In the genomic region with DNA sequence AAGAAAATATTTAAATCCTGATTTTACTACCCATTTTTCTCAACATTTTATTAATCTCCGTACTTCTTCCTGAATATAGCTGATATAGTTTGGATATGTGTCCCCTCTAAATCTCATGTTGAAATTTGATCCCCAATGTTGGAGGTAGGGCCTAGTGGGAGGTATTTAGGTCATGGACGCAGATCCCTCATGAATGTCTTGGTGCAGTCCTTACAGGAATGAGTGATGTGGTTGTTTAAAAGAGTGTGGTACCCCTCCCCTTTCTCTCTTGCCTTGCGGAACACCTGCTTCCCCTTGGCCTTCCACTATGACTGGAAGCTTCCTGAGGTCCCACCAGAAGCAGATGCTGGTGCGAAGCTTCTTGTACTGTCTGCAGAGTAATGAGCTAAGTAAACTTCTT, we compare ENCODE assay signal across 29 cellular contexts.
"Had no signal": no experiment of that assay in that cellular context is flagged by ENCODE, and none has a peak within 500 bp of the region (broad histone marks: within the 10 kb centered on the region; RNA-seq: fewer than 3 reads in every experiment).

No MANE protein-coding gene starts in this region.

- H3K4me3 ChIP-seq: left lung, lower lobe of right lung, neural progenitor cell, skin epidermis, stomach, testis, thyroid gland, transverse colon, upper lobe of right lung had no signal

- H3K9me3 Mint-ChIP-seq: immature natural killer cell; naive thymus-derived CD8-positive, alpha-beta T cell; nephron; neural progenitor cell; stimulated activated naive B cell treated with anti-CD40 and anti-IgM and Interleukin-4, amounts not matched to agents 10 μg/mL and 1 μg/mL and 100 μg/mL, for 72 hours had no signal

- H3K9ac ChIP-seq: neural progenitor cell had no signal

- H3K36me3 ChIP-seq: left lung, lower lobe of right lung, neural progenitor cell, neutrophil, stomach, thyroid gland, transverse colon, upper lobe of right lung had no signal

- H3K27ac Mint-ChIP-seq: immature natural killer cell; nephron; neural progenitor cell; progenitor cell of endocrine pancreas; stimulated activated naive B cell treated with anti-CD40 and anti-IgM and Interleukin-4, amounts not matched to agents 10 μg/mL and 1 μg/mL and 100 μg/mL, for 72 hours had no signal

- H3K27ac ChIP-seq: left lung, lower lobe of right lung, neural progenitor cell, neutrophil, skin epidermis, stomach, testis, thyroid gland, transverse colon, upper lobe of right lung had no signal

- H2AFZ ChIP-seq: neural progenitor cell had no signal

- H3K4me2 ChIP-seq: neural progenitor cell had no signal

- H3K36me3 Mint-ChIP-seq: neural progenitor cell had no signal

- ATAC-seq: left colon; left lung; lower lobe of right lung; naive thymus-derived CD8-positive, alpha-beta T cell; right cardiac atrium; sciatic nerve; stimulated activated naive B cell treated with anti-CD40 and anti-IgM and Interleukin-4, amounts not matched to agents 10 μg/mL and 1 μg/mL and 100 μg/mL, for 72 hours; stimulated activated naive CD8-positive, alpha-beta T cell treated with anti-CD3 and anti-CD28 coated beads, Interleukin-15, Interleukin-2, amounts not matched to agents 100 U/mL and 50 U/mL, for 24 hours; upper lobe of right lung had no signal

- H3K9me3 ChIP-seq: left lung, lower lobe of right lung, neutrophil, stomach, testis, thyroid gland, transverse colon, upper lobe of right lung had no signal

- H3K27me3 ChIP-seq: left lung, neural progenitor cell, neutrophil, stomach, testis, thyroid gland, transverse colon, upper lobe of right lung had no signal

- H3K27me3 Mint-ChIP-seq: naive thymus-derived CD8-positive, alpha-beta T cell; progenitor cell of endocrine pancreas; stimulated activated naive B cell treated with anti-CD40 and anti-IgM and Interleukin-4, amounts not matched to agents 10 μg/mL and 1 μg/mL and 100 μg/mL, for 72 hours had no signal

- DNase-seq: hippocampal formation; immature natural killer cell; kidney; left colon; left lung; lower lobe of right lung; mammary epithelial cell; mesenchymal stem cell; naive thymus-derived CD8-positive, alpha-beta T cell; occipital lobe; retina; right cardiac atrium; stimulated activated CD4-positive, alpha-beta T cell treated with anti-CD3 and anti-CD28 coated beads, Interleukin-12 subunit alpha, Interleukin-12 subunit beta, amount 100 ng/mL, for 4 hours; stimulated activated CD4-positive, alpha-beta T cell treated with anti-CD3 and anti-CD28 coated beads, Interleukin-15, amount 100 ng/mL, for 24 hours; stimulated activated CD4-positive, alpha-beta T cell treated with anti-CD3 and anti-CD28 coated beads, Interleukin-2, amount 100 ng/mL, for 24 hours; stimulated activated CD4-positive, alpha-beta T cell treated with anti-CD3 and anti-CD28 coated beads, Interleukin-4, amount 100 ng/mL, for 1 hour; stimulated activated naive B cell treated with anti-CD40 and anti-IgM and Interleukin-4, amounts not matched to agents 10 μg/mL and 1 μg/mL and 100 μg/mL, for 72 hours; stimulated activated naive CD8-positive, alpha-beta T cell treated with anti-CD3 and anti-CD28 coated beads, Interleukin-15, Interleukin-2, amounts not matched to agents 100 U/mL and 50 U/mL, for 24 hours; stomach; testis; thyroid gland; transverse colon; upper lobe of right lung had no signal

- H3K4me3 Mint-ChIP-seq: immature natural killer cell; naive thymus-derived CD8-positive, alpha-beta T cell; nephron; neural progenitor cell; stimulated activated naive B cell treated with anti-CD40 and anti-IgM and Interleukin-4, amounts not matched to agents 10 μg/mL and 1 μg/mL and 100 μg/mL, for 72 hours had no signal
